Comparison of ENCODE assay signal across 16 cellular contexts in genomic region chr1:71045463-71046028, GRCh38. TPM values are rescaled to one million over a fixed set of nuclear protein-coding genes. Genes with fewer than 3 reads are reported as not detected.
DNase-seq lines count a peak whose midpoint lies in the region; TF ChIP-seq lines count a peak whose summit lies in the region.
"Had no signal": no experiment of that assay in that cellular context is flagged by ENCODE, and none has a peak within 500 bp of the region (broad histone marks: within the 10 kb centered on the region; RNA-seq: fewer than 3 reads in every experiment).

No MANE protein-coding gene starts in this region.

- no peaks in the 10 kb centered on the region for H3K9me3 ChIP-seq in A673 (ENCODE audit: low read depth, low read length, poor library complexity, severe bottlenecking)
- H3K9me3 ChIP-seq in HAP-1, result no peaks in the 10 kb centered on the region
- H3K9me3 ChIP-seq: colonic mucosa, heart left ventricle had no signal

- H3K27me3 ChIP-seq in A673 (replicated peaks; ENCODE audit: insufficient read depth, low read depth, low read length, poor library complexity), result no peaks in the 10 kb centered on the region
- no peaks in the 10 kb centered on the region for H3K27me3 ChIP-seq in HAP-1 (ENCODE audit: low read depth)

- H3K4me3 ChIP-seq in A673 (ENCODE audit: low read depth, low read length, poor library complexity, severe bottlenecking) (peak overlapping the region; percentile 85), HAP-1 (peak overlapping the region; percentile 51)

- peaks cover 52% of the 10 kb centered on the region for H3K4me1 ChIP-seq in A673 (ENCODE audit: insufficient read depth, low read length, poor library complexity, severe bottlenecking)
- peaks cover 18% of the 10 kb centered on the region for H3K4me1 ChIP-seq in HAP-1
- H3K4me1 ChIP-seq: colonic mucosa had no signal

- H3K27me3 Mint-ChIP-seq in dendritic cell treated with granulocyte-macrophage colony-stimulating factor and Interleukin-4, amounts not matched to agents 40 ng/mL and 50 ng/mL, for 4 days, result peaks cover 42% of the 10 kb centered on the region
- peaks cover 59% of the 10 kb centered on the region for H3K27me3 Mint-ChIP-seq in nephron progenitor cell (ENCODE audit: low read depth, poor library complexity)

- H3K27ac Mint-ChIP-seq in dendritic cell treated with granulocyte-macrophage colony-stimulating factor and Interleukin-4, amounts not matched to agents 40 ng/mL and 50 ng/mL, for 4 days, result no peak overlapping the region
- H3K27ac Mint-ChIP-seq in nephron progenitor cell, result no peak overlapping the region

- intact Hi-C loops in A673 (cut with micrococcal nuclease; ENCODE audit: unreplicated experiment), result loop anchor here (2.0 to 10.0 kb wide), 4 partner anchors 147 to 611 kb away; no protein-coding TSS in a partner anchor
- intact Hi-C loops in dendritic cell treated with granulocyte-macrophage colony-stimulating factor and Interleukin-4, amounts not matched to agents 40 ng/mL and 50 ng/mL, for 4 days (cut with micrococcal nuclease), result loop anchor here (2.0 to 10.0 kb wide), 2 partner anchors 67 to 151 kb away; no protein-coding TSS in a partner anchor

- CTCF ChIA-PET in A673 (lab: Charles Lee), result interaction anchor here (0.6 to 0.9 kb wide), 3 partner anchors 35 to 516 kb away, joined by 3 to 7 read pairs (median 4); partner anchors contain the start of gene ZRANB2

- peaks cover 9% of the 10 kb centered on the region for H3K36me3 Mint-ChIP-seq in dendritic cell treated with granulocyte-macrophage colony-stimulating factor and Interleukin-4, amounts not matched to agents 40 ng/mL and 50 ng/mL, for 4 days (ENCODE audit: low read depth)
- H3K36me3 Mint-ChIP-seq in nephron progenitor cell (ENCODE audit: low read depth), result no peaks in the 10 kb centered on the region

- peak overlapping the region; percentile 55 for H3K27ac ChIP-seq in A673 (ENCODE audit: low read depth, low read length, poor library complexity, severe bottlenecking)
- H3K27ac ChIP-seq: colonic mucosa, heart left ventricle had no signal

- TF ChIP-seq CTCF in A673 (conservative IDR thresholded peaks at IDR 0.05; ENCODE audit: low read depth, low read length) (no peak), nephron progenitor cell (IDR thresholded peaks at IDR 0.05) (no peak)

- DNase-seq in A673 (ENCODE audit: low spot score) (peak; percentile 47), HAP-1 (ENCODE audit: low spot score in 2 of 2) (peak; percentile 11 to 57), nephron progenitor cell (no peak), NCI-H510A (lab: John Stamatoyannopoulos, UW) (no peak), NCI-H146 treated with DMSO at 0.1 percent for 48 hours (lab: John Stamatoyannopoulos, UW; ENCODE audit: unreplicated experiment) (no peak), SHP77 (lab: John Stamatoyannopoulos, UW) (no peak)
- no peak for DNase-seq in effector CD4-positive, alpha-beta T cell
- DNase-seq: colonic mucosa; DMS 273 treated with DMSO at 0.1 percent for 48 hours; heart left ventricle; kidney glomerular epithelial cell; NCI-H2029; NCI-H526; stimulated activated CD4-positive, alpha-beta T cell treated with anti-CD3 and anti-CD28 coated beads, Interleukin-2, amount 100 ng/mL, for 48 hours; stimulated activated CD8-positive, alpha-beta memory T cell treated with anti-CD3 and anti-CD28 coated beads, Interleukin-4, amount 100 ng/mL, for 48 hours had no signal

- H3K36me3 ChIP-seq in A673 (ENCODE audit: insufficient read depth, low read length, poor library complexity, severe bottlenecking) (peaks cover 11% of the 10 kb centered on the region), HAP-1 (replicated peaks) (no peaks in the 10 kb centered on the region; the same call in 1 of the 2 replicates)
- H3K36me3 ChIP-seq: colonic mucosa, heart left ventricle had no signal

- BruUV-seq in A673 (replicated peaks; lab: Mats Ljungman, UMichigan), result no TSS peak

- POLR2A ChIA-PET in A673 (lab: Charles Lee; ENCODE audit: low non-redundant PET), result interaction anchor here (0.7 kb wide), 1 partner anchor 148 kb away, joined by 18 read pairs; no protein-coding TSS in a partner anchor

- peaks cover 8% of the 10 kb centered on the region for H3K9me3 Mint-ChIP-seq in dendritic cell treated with granulocyte-macrophage colony-stimulating factor and Interleukin-4, amounts not matched to agents 40 ng/mL and 50 ng/mL, for 4 days
- no peaks in the 10 kb centered on the region for H3K9me3 Mint-ChIP-seq in nephron progenitor cell

- H3K4me1 Mint-ChIP-seq in dendritic cell treated with granulocyte-macrophage colony-stimulating factor and Interleukin-4, amounts not matched to agents 40 ng/mL and 50 ng/mL, for 4 days (ENCODE audit: low read depth), result peaks cover 31% of the 10 kb centered on the region
- H3K4me1 Mint-ChIP-seq in nephron progenitor cell, result no peaks in the 10 kb centered on the region

- in situ Hi-C loops in HAP-1 (cut with MboI; ENCODE audit: low sequenced_read_pairs), result loop anchor here (10.0 kb wide), 1 partner anchor 511 kb away; no protein-coding TSS in a partner anchor

- peak overlapping the region; percentile 85 for H3K4me3 Mint-ChIP-seq in dendritic cell treated with granulocyte-macrophage colony-stimulating factor and Interleukin-4, amounts not matched to agents 40 ng/mL and 50 ng/mL, for 4 days
- peak overlapping the region; percentile 8 for H3K4me3 Mint-ChIP-seq in nephron progenitor cell

RNA-seq across cellular contexts. Expression of gene PTGER3, which starts 2.1 kb away (rescaled TPM):
- 96.0 and 107 TPM in 2 replicates for total RNA-seq in A673 (2021)

RNA-seq across cellular contexts. Expression of gene ZRANB2, which starts 35.3 kb away (rescaled TPM):
- 112 and 113 TPM in 2 replicates for total RNA-seq in A673 (2021)

Comparison
In these comparisons a context has a peak if more than half of its experiments do, and no peak if none do; other contexts are left out.
1. DNase-seq: peak in A673 (single experiment) and HAP-1 (2 of 2); none in nephron progenitor cell (single experiment), NCI-H510A (single experiment), NCI-H146 treated with DMSO at 0.1 percent for 48 hours (single experiment), SHP77 (0 of 2) and effector CD4-positive, alpha-beta T cell (single experiment).